In genomic region chr1:155193275-155193990, GRCh38 we compare ENCODE assay signal across 1 cellular context.
TF ChIP-seq lines count a peak whose summit lies in the region.

No MANE protein-coding gene starts in this region.

TF ChIP-seq in HEK293, 187 proteins besides CTCF, POLR2A, EP300 and RAD21 (continued from another document and continues in another):
- TF ChIP-seq ZNF513 (tag by site-specific recombination; IDR thresholded peaks at IDR 0.05) (no peak), ZNF302 (tag by site-specific recombination; IDR thresholded peaks at IDR 0.05; ENCODE audit: low read depth) (no peak), ZFP3 (tag by site-specific recombination; IDR thresholded peaks at IDR 0.05; ENCODE audit: low read depth) (no peak; the same call in 1 of the 2 replicates), ZNF707 (tag by site-specific recombination; IDR thresholded peaks at IDR 0.05) (no peak), ZNF223 (tag by site-specific recombination; IDR thresholded peaks at IDR 0.05) (no peak), ZNF791 (tag by site-specific recombination; IDR thresholded peaks at IDR 0.05) (no peak), ZNF701 (tag by site-specific recombination; IDR thresholded peaks at IDR 0.05) (no peak), ZNF133 (tag by site-specific recombination; IDR thresholded peaks at IDR 0.05) (no peak), ZNF654 (tag by site-specific recombination; IDR thresholded peaks at IDR 0.05; ENCODE audit: low read depth) (no peak; the same call in none of the 2 replicates), ZNF398 (tag by site-specific recombination; IDR thresholded peaks at IDR 0.05) (peak; percentile 73), PRDM6 (tag by site-specific recombination; IDR thresholded peaks at IDR 0.05) (no peak), ZNF221 (tag by site-specific recombination; IDR thresholded peaks at IDR 0.05; ENCODE audit: borderline replicate concordance) (no peak), ZNF473 (tag by site-specific recombination; IDR thresholded peaks at IDR 0.05) (no peak), ZNF138 (tag by site-specific recombination; IDR thresholded peaks at IDR 0.05; ENCODE audit: borderline replicate concordance) (no peak), ZNF521 (tag by site-specific recombination; IDR thresholded peaks at IDR 0.05) (no peak), SCRT2 (tag by site-specific recombination; IDR thresholded peaks at IDR 0.05) (no peak), ZNF558 (tag by site-specific recombination; IDR thresholded peaks at IDR 0.05) (no peak; the same call in 1 of the 2 replicates), ZNF768 (tag by site-specific recombination; IDR thresholded peaks at IDR 0.05) (no peak), ZNF24 (tag by site-specific recombination; IDR thresholded peaks at IDR 0.05) (peak; percentile 60; the same call in 1 of the 2 replicates), ZNF488 (tag by site-specific recombination; IDR thresholded peaks at IDR 0.05) (no peak), ZFHX2 (tag by site-specific recombination; conservative IDR thresholded peaks at IDR 0.05) (peak; percentile 99), ZNF148 (tag by site-specific recombination; IDR thresholded peaks at IDR 0.05; ENCODE audit: borderline replicate concordance) (no peak), ZNF76 (tag by site-specific recombination; IDR thresholded peaks at IDR 0.05; ENCODE audit: borderline replicate concordance, low read depth) (peak; percentile 68; the same call in 1 of the 2 replicates), ZBTB8A (tag by site-specific recombination; IDR thresholded peaks at IDR 0.05) (peak; percentile 94), ZNF266 (tag by site-specific recombination; IDR thresholded peaks at IDR 0.05; ENCODE audit: low read depth) (no peak), ZNF10 (tag by site-specific recombination; IDR thresholded peaks at IDR 0.05) (no peak; the same call in 1 of the 2 replicates), ELK4 (IDR thresholded peaks at IDR 0.05; ENCODE audit: borderline replicate concordance, low read depth, low read length) (no peak), HOXA7 (CRISPR knock-in tag; IDR thresholded peaks at IDR 0.05; ENCODE audit: borderline replicate concordance) (no peak), ZFP69B (tag by site-specific recombination; IDR thresholded peaks at IDR 0.05) (peak; percentile 59), ZNF2 (tag by site-specific recombination; IDR thresholded peaks at IDR 0.05) (peak; percentile 33; the same call in 1 of the 2 replicates), ZNF211 (tag by site-specific recombination; IDR thresholded peaks at IDR 0.05; ENCODE audit: low read depth) (no peak), ZBTB49 (tag by site-specific recombination; IDR thresholded peaks at IDR 0.05; ENCODE audit: low read depth) (no peak), ZNF391 (tag by site-specific recombination; IDR thresholded peaks at IDR 0.05; ENCODE audit: borderline replicate concordance, low read depth) (no peak), ZNF747 (tag by site-specific recombination; IDR thresholded peaks at IDR 0.05) (no peak), TRIM28 (IDR thresholded peaks at IDR 0.05; ENCODE audit: borderline replicate concordance, low read length) (no peak), ZNF311 (tag by site-specific recombination; IDR thresholded peaks at IDR 0.05; ENCODE audit: borderline replicate concordance) (no peak), SCRT1 (tag by site-specific recombination; IDR thresholded peaks at IDR 0.05; ENCODE audit: borderline replicate concordance) (no peak), ZSCAN16 (tag by site-specific recombination; IDR thresholded peaks at IDR 0.05) (no peak), WT1 (tag by site-specific recombination; IDR thresholded peaks at IDR 0.05) (peak; percentile 66; the same call in 1 of the 2 replicates), ZSCAN18 (tag by site-specific recombination; IDR thresholded peaks at IDR 0.05) (no peak), ZNF248 (tag by site-specific recombination; IDR thresholded peaks at IDR 0.05) (no peak), ZNF677 (tag by site-specific recombination; IDR thresholded peaks at IDR 0.05) (no peak), KLF16 (tag by site-specific recombination; IDR thresholded peaks at IDR 0.05) (no peak), ZBTB7A (tag by site-specific recombination; IDR thresholded peaks at IDR 0.05; ENCODE audit: low read depth) (peak; percentile 72), MEIS1 (CRISPR knock-in tag; IDR thresholded peaks at IDR 0.05; ENCODE audit: borderline replicate concordance) (no peak), MYNN (tag by site-specific recombination; IDR thresholded peaks at IDR 0.05; ENCODE audit: borderline replicate concordance) (no peak), HOXC10 (CRISPR knock-in tag; IDR thresholded peaks at IDR 0.05) (no peak), ZNF692 (tag by site-specific recombination; IDR thresholded peaks at IDR 0.05) (peak; percentile 82), ZNF324 (tag by site-specific recombination; IDR thresholded peaks at IDR 0.05) (peak; percentile 73; the same call in 1 of the 2 replicates)
